14 cellular contexts compared by ENCODE assay signal in the genomic region with DNA sequence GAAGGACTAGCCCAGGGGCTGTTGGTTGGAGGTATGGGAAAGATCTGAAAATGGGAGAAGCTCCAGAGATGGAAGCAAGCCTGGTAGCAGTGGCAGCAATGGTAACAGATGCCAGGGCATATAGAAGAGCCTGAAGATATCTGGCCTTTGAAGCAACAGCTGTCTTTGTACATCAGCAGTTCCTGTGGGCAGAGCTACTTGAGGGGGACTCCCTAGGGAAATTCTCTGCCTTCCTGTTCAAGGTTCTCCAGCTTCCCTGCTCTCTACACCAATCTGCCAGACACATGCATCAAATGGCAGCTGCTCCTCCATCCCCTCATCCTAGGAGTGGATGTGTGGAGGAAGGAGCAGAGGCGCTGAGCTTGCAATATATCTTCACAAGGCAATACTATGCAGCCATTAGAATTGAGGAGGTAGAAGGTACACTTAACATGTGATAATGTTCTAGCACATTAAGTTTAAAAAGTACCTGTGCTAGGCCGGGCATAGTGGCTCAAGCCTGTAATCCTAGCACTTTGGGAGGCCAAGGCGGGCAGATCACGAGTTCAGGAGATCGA. TPM values are rescaled to one million over a fixed set of nuclear protein-coding genes. Genes with fewer than 3 reads are reported as not detected.
DNase-seq lines count a peak whose midpoint lies in the region; ATAC-seq and TF ChIP-seq lines count a peak whose summit lies in the region.
"Had no signal": no experiment of that assay in that cellular context is flagged by ENCODE, and none has a peak within 500 bp of the region (broad histone marks: within the 10 kb centered on the region; RNA-seq: fewer than 3 reads in every experiment).

No MANE protein-coding gene starts in this region.

- H3F3A ChIP-seq in GM23248 (ENCODE audit: insufficient read depth): peaks cover 14% of the 10 kb centered on the region

- DNase-seq in activated T-cell treated with anti-CD3 and anti-CD28 coated beads, Interleukin-2, amount 50 U/mL, for 4 hours: no peak
- DNase-seq in activated T-cell treated with anti-CD3 and anti-CD28 coated beads for 4 hours (no peak), Karpas-422 (peak; percentile 76), osteocyte (ENCODE audit: extremely low spot score, unreplicated experiment) (no peak), GM23248 (no peak), NCI-H1694 treated with DMSO at 0.1 percent for 48 hours (lab: John Stamatoyannopoulos, UW) (no peak), pons (ENCODE audit: low spot score) (no peak)
- no peak for DNase-seq in activated naive CD4-positive, alpha-beta T cell treated with anti-CD3 and anti-CD28 coated beads, Interleukin-2, amount 50 U/mL, for 72 hours (ENCODE audit: low spot score in 2 of 2)
- DNase-seq: kidney; NCI-H774; stimulated activated CD4-positive, alpha-beta T cell treated with anti-CD3 and anti-CD28 coated beads, Interleukin-15, amount 100 ng/mL, for 24 hours had no signal

- H3K27ac ChIP-seq in Karpas-422 (ENCODE audit: low read length) (peak overlapping the region; percentile 83), GM23248 (no peak overlapping the region)
- H3K27ac ChIP-seq: HL-60, SJSA1 had no signal

- peak overlapping the region; percentile 46 for H3K4me3 Mint-ChIP-seq in activated T-cell treated with anti-CD3 and anti-CD28 coated beads, Interleukin-2, amount 50 U/mL, for 4 hours
- peak overlapping the region; percentile 26 for H3K4me3 Mint-ChIP-seq in osteocyte (ENCODE audit: unreplicated experiment)

- H3K36me3 Mint-ChIP-seq in activated T-cell treated with anti-CD3 and anti-CD28 coated beads, Interleukin-2, amount 50 U/mL, for 4 hours (ENCODE audit: insufficient read depth): peaks cover 12% of the 10 kb centered on the region
- H3K36me3 Mint-ChIP-seq in activated naive CD4-positive, alpha-beta T cell treated with anti-CD3 and anti-CD28 coated beads, Interleukin-2, amount 50 U/mL, for 72 hours: peaks cover 4 to 6% of the 10 kb centered on the region in 2 donors
- H3K36me3 Mint-ChIP-seq in osteocyte (ENCODE audit: unreplicated experiment): peaks cover 11% of the 10 kb centered on the region

- H3K4me1 Mint-ChIP-seq in activated T-cell treated with anti-CD3 and anti-CD28 coated beads, Interleukin-2, amount 50 U/mL, for 4 hours (ENCODE audit: low read depth): peaks cover 43% of the 10 kb centered on the region
- peaks cover 21% of the 10 kb centered on the region for H3K4me1 Mint-ChIP-seq in osteocyte (ENCODE audit: unreplicated experiment)

- H2AFZ ChIP-seq in Karpas-422 (ENCODE audit: low read length): no peak overlapping the region
- no peak overlapping the region for H2AFZ ChIP-seq in GM23248

- H3K27me3 Mint-ChIP-seq in activated T-cell treated with anti-CD3 and anti-CD28 coated beads, Interleukin-2, amount 50 U/mL, for 4 hours (ENCODE audit: low read depth): no peaks in the 10 kb centered on the region
- no peaks in the 10 kb centered on the region for H3K27me3 Mint-ChIP-seq in osteocyte (ENCODE audit: unreplicated experiment)

- H3K36me3 ChIP-seq in Karpas-422 (ENCODE audit: insufficient read depth, low read length): peaks cover 11% of the 10 kb centered on the region
- 0 out of 2 replicates have a peak, but pooled peaks cover 3% of the 10 kb centered on the region for H3K36me3 ChIP-seq in GM23248 (ENCODE audit: low read depth)

- ATAC-seq in activated T-cell treated with anti-CD3 and anti-CD28 coated beads, Interleukin-2, amount 50 U/mL, for 4 hours: no peak
- ATAC-seq in activated naive CD4-positive, alpha-beta T cell treated with anti-CD3 and anti-CD28 coated beads, Interleukin-2, amount 50 U/mL, for 72 hours: no peak

- TF ChIP-seq CTCF in osteocyte (IDR thresholded peaks at IDR 0.05): no peak

- H3K9me2 ChIP-seq in Karpas-422 (replicated peaks; ENCODE audit: insufficient read depth, low read length) (no peaks in the 10 kb centered on the region), GM23248 (ENCODE audit: insufficient read depth) (no peaks in the 10 kb centered on the region)

- H3K9me3 Mint-ChIP-seq in activated T-cell treated with anti-CD3 and anti-CD28 coated beads, Interleukin-2, amount 50 U/mL, for 4 hours: no peaks in the 10 kb centered on the region
- H3K9me3 Mint-ChIP-seq in activated naive CD4-positive, alpha-beta T cell treated with anti-CD3 and anti-CD28 coated beads, Interleukin-2, amount 50 U/mL, for 72 hours: no peaks in the 10 kb centered on the region
- no peaks in the 10 kb centered on the region for H3K9me3 Mint-ChIP-seq in osteocyte (ENCODE audit: unreplicated experiment)

- H3K9ac ChIP-seq in Karpas-422 (ENCODE audit: low read length) (peak overlapping the region; percentile 40), GM23248 (no peak overlapping the region)

- in situ Hi-C loops in GM23248 (cut with MboI): no loop called here

- no peaks in the 10 kb centered on the region for H3K9me3 ChIP-seq in Karpas-422 (ENCODE audit: low read length)
- H3K9me3 ChIP-seq in GM23248 (ENCODE audit: low read depth): no peaks in the 10 kb centered on the region
- H3K9me3 ChIP-seq: neutrophil, SJSA1 had no signal

- H4K20me1 ChIP-seq in Karpas-422 (ENCODE audit: insufficient read depth, low read depth, low read length) (no peaks in the 10 kb centered on the region), GM23248 (ENCODE audit: insufficient read depth) (no peaks in the 10 kb centered on the region)

- H3K27me3 ChIP-seq in Karpas-422 (ENCODE audit: low read length) (no peaks in the 10 kb centered on the region), GM23248 (replicated peaks; ENCODE audit: insufficient read depth) (no peaks in the 10 kb centered on the region)
- H3K27me3 ChIP-seq: neutrophil, SJSA1 had no signal

- WGBS in GM23248 (ENCODE audit: low coverage in 1 of 2, low lambda C conversion rate in 2 of 2, missing lambda C conversion rate in 2 of 2), 2 experiments: 86 to 92% methylated on average over 5 of the region's 5 CpGs

- H3K4me2 ChIP-seq in Karpas-422 (ENCODE audit: low read depth, low read length, poor library complexity, severe bottlenecking): peak overlapping the region; percentile 96
- no peak overlapping the region for H3K4me2 ChIP-seq in GM23248 (ENCODE audit: unreplicated experiment)

- H3K4me1 ChIP-seq in Karpas-422 (ENCODE audit: low read length): peaks cover 76% of the 10 kb centered on the region
- peaks cover 29% of the 10 kb centered on the region for H3K4me1 ChIP-seq in GM23248 (ENCODE audit: insufficient read depth)

- H3K27ac Mint-ChIP-seq in activated naive CD4-positive, alpha-beta T cell treated with anti-CD3 and anti-CD28 coated beads, Interleukin-2, amount 50 U/mL, for 72 hours: peak overlapping the region; percentile 15 to 95
- no peak overlapping the region for H3K27ac Mint-ChIP-seq in osteocyte (ENCODE audit: unreplicated experiment)

- H3K79me2 ChIP-seq in Karpas-422 (ENCODE audit: low read length) (peaks cover 26% of the 10 kb centered on the region), GM23248 (ENCODE audit: insufficient read depth) (peaks cover 53% of the 10 kb centered on the region)

- H3K4me3 ChIP-seq in Karpas-422 (ENCODE audit: low read length): peak overlapping the region; percentile 90; the same call in 1 of the 2 replicates
- no peak overlapping the region for H3K4me3 ChIP-seq in GM23248
- H3K4me3 ChIP-seq: SJSA1 had no signal

RNA-seq across cellular contexts. Expression of gene TMEM35B, which starts 2.2 kb away (rescaled TPM):
- 10 to 100 TPM; 14.9 to 17.4 (median 16.4) TPM for total RNA-seq in activated T-cell treated with anti-CD3 and anti-CD28 coated beads, Interleukin-2, amount 50 U/mL, for 4 hours
- 27.5 and 66.5 TPM in 2 replicates for total RNA-seq in Karpas-422 (2014; rRNA removed; shearing (Covaris generic); ENCODE audit: low replicate concordance)
- total RNA-seq in activated naive CD4-positive, alpha-beta T cell treated with anti-CD3 and anti-CD28 coated beads, Interleukin-2, amount 50 U/mL, for 72 hours: 10 to 100 TPM; 11.8 to 15.9 TPM
- total RNA-seq in osteocyte: 20.5 and 22.8 TPM in 2 replicates
- 49.9 and 61.3 TPM in 2 replicates for total RNA-seq in GM23248 (2014; rRNA removed; shearing (Covaris generic))
- polyA plus RNA-seq in GM23248 (2016; fragmentation: Nextera tagmentation; extraction: Ambion mirVana): 104 and 114 TPM in 2 replicates

RNA-seq across cellular contexts. Expression of gene ZMYM6, which starts 48.8 kb away (rescaled TPM):
- 10 to 100 TPM; 18.8 to 23.7 (median 20.6) TPM for total RNA-seq in activated T-cell treated with anti-CD3 and anti-CD28 coated beads, Interleukin-2, amount 50 U/mL, for 4 hours
- 18.9 and 43.5 TPM in 2 replicates for total RNA-seq in Karpas-422 (2014; rRNA removed; shearing (Covaris generic); ENCODE audit: low replicate concordance)
- 10 to 100 TPM; 15.0 to 20.9 TPM for total RNA-seq in activated naive CD4-positive, alpha-beta T cell treated with anti-CD3 and anti-CD28 coated beads, Interleukin-2, amount 50 U/mL, for 72 hours
- 19.9 and 24.7 TPM in 2 replicates for total RNA-seq in osteocyte
- 9.4 and 18.2 TPM in 2 replicates for total RNA-seq in GM23248 (2014; rRNA removed; shearing (Covaris generic))
- polyA plus RNA-seq in GM23248 (2016; fragmentation: Nextera tagmentation; extraction: Ambion mirVana): 12.3 and 14.5 TPM in 2 replicates

RNA-seq across cellular contexts. Expression of gene DLGAP3, which starts 53.4 kb away (rescaled TPM):
- total RNA-seq in activated T-cell treated with anti-CD3 and anti-CD28 coated beads, Interleukin-2, amount 50 U/mL, for 4 hours: 1 to 10 TPM in 2 of 3 donors, under 1 TPM in 1; 0.98 to 1.5 (median 1.0) TPM
- 4.1 and 9.5 TPM in 2 replicates for total RNA-seq in Karpas-422 (2014; rRNA removed; shearing (Covaris generic); ENCODE audit: low replicate concordance)
- total RNA-seq in activated naive CD4-positive, alpha-beta T cell treated with anti-CD3 and anti-CD28 coated beads, Interleukin-2, amount 50 U/mL, for 72 hours: under 1 TPM; 0.71 to 0.84 TPM
- total RNA-seq in osteocyte: 0.21 TPM in 1 of 2 replicates, not detected in the other
- 0.11 TPM in 1 of 2 replicates, not detected in the other for total RNA-seq in GM23248 (2014; rRNA removed; shearing (Covaris generic))
- not detected in 2 replicates for polyA plus RNA-seq in GM23248 (2016; fragmentation: Nextera tagmentation; extraction: Ambion mirVana)
- total RNA-seq: SJSA1 had no signal
